ENCODE assay signal across 28 cellular contexts in the genomic region with DNA sequence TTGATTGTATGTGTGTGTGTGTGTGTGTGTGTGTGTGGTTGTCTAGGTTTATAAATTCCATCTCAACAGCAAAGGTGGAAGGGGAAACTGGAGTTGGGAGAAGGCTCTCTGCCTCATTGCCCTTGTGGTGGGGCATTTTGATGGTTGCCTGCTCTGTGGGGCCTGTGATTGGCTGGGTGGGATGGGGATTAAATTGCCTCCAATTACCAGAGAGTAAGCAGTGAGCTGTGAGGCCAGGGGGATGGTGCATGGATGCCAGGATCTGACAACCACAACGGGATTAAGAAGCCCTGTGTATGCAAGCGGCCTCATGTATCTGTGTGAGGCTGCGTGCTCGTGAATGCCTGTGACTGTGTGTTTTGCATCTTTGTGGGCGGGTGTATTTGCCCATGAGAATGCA. TPM values are rescaled to one million over a fixed set of nuclear protein-coding genes. Genes with fewer than 3 reads are reported as not detected.
DNase-seq lines count a peak whose midpoint lies in the region; ATAC-seq and TF ChIP-seq lines count a peak whose summit lies in the region.
"Had no signal": no experiment of that assay in that cellular context is flagged by ENCODE, and none has a peak within 500 bp of the region (broad histone marks: within the 10 kb centered on the region; RNA-seq: fewer than 3 reads in every experiment).

No MANE protein-coding gene starts in this region.

- H4K8ac ChIP-seq in neuronal stem cell (ENCODE audit: low read depth, low read length): no peak overlapping the region

- intact Hi-C loops in psoas muscle (cut with DNase I): no loop called here

- no peak overlapping the region for H3K9ac ChIP-seq in neuronal stem cell (ENCODE audit: low read depth, low read length, poor library complexity)
- H3K9ac ChIP-seq: GM23248 had no signal

- no peak overlapping the region for H2BK12ac ChIP-seq in neuronal stem cell (ENCODE audit: low read length)

- H3K4me2 ChIP-seq in GM23338 (no peak overlapping the region), neuronal stem cell (ENCODE audit: insufficient read depth, low read length, poor library complexity, severe bottlenecking) (no peak overlapping the region)

- no peak overlapping the region for H2BK15ac ChIP-seq in neuronal stem cell (ENCODE audit: low read length)

- no peaks in the 10 kb centered on the region for H3K9me3 Mint-ChIP-seq in GM23338
- H3K9me3 Mint-ChIP-seq: CD8-positive, alpha-beta memory T cell had no signal

- H3K79me1 ChIP-seq in neuronal stem cell (ENCODE audit: low read depth, low read length): no peaks in the 10 kb centered on the region

- H2AFZ ChIP-seq in GM23338 (no peak overlapping the region), neuronal stem cell (ENCODE audit: low read length) (no peak overlapping the region)
- H2AFZ ChIP-seq: GM23248 had no signal

- H3K27me3 Mint-ChIP-seq in GM23338 (ENCODE audit: insufficient read depth, low read depth, poor library complexity): peaks cover 2% of the 10 kb centered on the region

- no peak overlapping the region for H2AK5ac ChIP-seq in neuronal stem cell (ENCODE audit: low read depth, low read length)

- peak overlapping the region; percentile 3 for H3K14ac ChIP-seq in neuronal stem cell (ENCODE audit: low read length)

- no peak overlapping the region for H3K27ac Mint-ChIP-seq in GM23338
- H3K27ac Mint-ChIP-seq: CD14-positive monocyte; CD8-positive, alpha-beta memory T cell had no signal

- no peak overlapping the region for H2BK5ac ChIP-seq in neuronal stem cell (ENCODE audit: low read length)

- H2BK120ac ChIP-seq in neuronal stem cell (ENCODE audit: low read depth, low read length): no peak overlapping the region

- no peaks in the 10 kb centered on the region for H3K4me1 ChIP-seq in GM23338 (ENCODE audit: insufficient read depth)
- H3K4me1 ChIP-seq in neuronal stem cell (ENCODE audit: control insufficient read depth in 2 of 2, insufficient read depth in 1 of 2, low read depth in 1 of 2, low read length in 2 of 2): peaks cover 0 to 7% of the 10 kb centered on the region in 2 donors
- no peaks in the 10 kb centered on the region for H3K4me1 ChIP-seq in psoas muscle

- H3K27me3 ChIP-seq in GM23338 (ENCODE audit: insufficient read depth) (no peaks in the 10 kb centered on the region), neuronal stem cell (ENCODE audit: control insufficient read depth in 3 of 3, insufficient read depth in 3 of 3, low read depth in 1 of 3, low read length in 3 of 3) (peaks cover 0 to 51% (median 0%) of the 10 kb centered on the region in 3 experiments), psoas muscle (ENCODE audit: insufficient read depth in 3 of 3, low read length in 2 of 3) (peaks cover 0 to 36% (median 2%) of the 10 kb centered on the region in 3 donors)
- H3K27me3 ChIP-seq: BE2C had no signal

- H3K9me2 ChIP-seq in GM23338 (ENCODE audit: insufficient read depth): no peaks in the 10 kb centered on the region

- H3F3A ChIP-seq in GM23338 (replicated peaks; ENCODE audit: low read depth): no peaks in the 10 kb centered on the region

- ATAC-seq in GM23338: peak; percentile 59
- ATAC-seq in psoas muscle: no peak
- ATAC-seq: Panc1 had no signal

- TF ChIP-seq CTCF in GM23338 (conservative IDR thresholded peaks at IDR 0.05; ENCODE audit: low read depth in 2 of 2) (no peak), coronary artery (IDR thresholded peaks at IDR 0.05) (no peak), psoas muscle (IDR thresholded peaks at IDR 0.05) (no peak)

- H3K36me3 ChIP-seq in GM23338 (ENCODE audit: insufficient read depth) (no peaks in the 10 kb centered on the region), neuronal stem cell (replicated peaks in 1 of 2; ENCODE audit: control insufficient read depth in 2 of 2, insufficient read depth in 2 of 2, low read length in 2 of 2) (no peaks in the 10 kb centered on the region), psoas muscle (ENCODE audit: insufficient read depth in 1 of 2, low read depth in 1 of 2) (no peaks in the 10 kb centered on the region)
- H3K36me3 ChIP-seq: BE2C, MG63 had no signal

- DNase-seq in GM23338 (ENCODE audit: low spot score) (no peak), NCI-H526 treated with DMSO at 0.1 percent for 48 hours (lab: John Stamatoyannopoulos, UW) (peak; percentile 88), ecto neural progenitor cell (ENCODE audit: low spot score) (peak; percentile 63), neuronal stem cell (ENCODE audit: low spot score) (no peak), coronary artery (ENCODE audit: low spot score) (no peak), SIG-M5 treated with dmso at 0.1 percent for 504 hours (lab: John Stamatoyannopoulos, UW; ENCODE audit: unreplicated experiment) (no peak), caudate nucleus (lab: John Stamatoyannopoulos, UW) (no peak), psoas muscle (no peak)
- DNase-seq: 8988T; ACHN; BE2C; CD8-positive, alpha-beta memory T cell; DMS79 treated with DMSO at 0.1 percent for 48 hours; GM23248; HCEC 1CT; IMR-90; KG1; MG63; NCI-H2029 treated with DMSO at 0.1 percent for 48 hours; NCI-H345; NCI-H510A treated with DMSO at 0.1 percent for 48 hours; NCI-H774; SHP77; SW 1271 had no signal

- H3K27ac ChIP-seq in GM23338 (ENCODE audit: low read depth) (no peak overlapping the region), neuronal stem cell (replicated peaks; ENCODE audit: low read length) (no peak overlapping the region), coronary artery (no peak overlapping the region), caudate nucleus (ENCODE audit: low read depth, low read length) (no peak overlapping the region), psoas muscle (no peak overlapping the region)
- H3K27ac ChIP-seq: GM23248, RWPE1, SK-N-MC had no signal

- H3K4me3 ChIP-seq in GM23338 (no peak overlapping the region), neuronal stem cell (ENCODE audit: low read length in 2 of 2) (no peak overlapping the region), coronary artery (no peak overlapping the region), psoas muscle (no peak overlapping the region)
- H3K4me3 ChIP-seq: GM23248, MG63, SK-N-MC had no signal

- H3K23ac ChIP-seq in neuronal stem cell (ENCODE audit: low read depth, low read length, poor library complexity): no peak overlapping the region

- no peak overlapping the region for H3K4ac ChIP-seq in neuronal stem cell (ENCODE audit: low read length)

- H3K4me3 Mint-ChIP-seq in GM23338: no peak overlapping the region
- H3K4me3 Mint-ChIP-seq: CD14-positive monocyte; CD8-positive, alpha-beta memory T cell had no signal

- no peaks in the 10 kb centered on the region for H3K79me2 ChIP-seq in GM23338 (replicated peaks; ENCODE audit: insufficient read depth)

- no peak overlapping the region for H4K91ac ChIP-seq in neuronal stem cell (ENCODE audit: low read depth, low read length, poor library complexity)

- H3K9me3 ChIP-seq in neuronal stem cell (replicated peaks in 1 of 2; ENCODE audit: control insufficient read depth in 2 of 2, insufficient read depth in 1 of 2, low read depth in 1 of 2, low read length in 2 of 2): peaks cover 0 to 3% of the 10 kb centered on the region in 2 donors
- H3K9me3 ChIP-seq in psoas muscle: no peaks in the 10 kb centered on the region
- H3K9me3 ChIP-seq: BE2C, MG63 had no signal

- H3K4me1 Mint-ChIP-seq in GM23338: no peaks in the 10 kb centered on the region
- H3K4me1 Mint-ChIP-seq: CD14-positive monocyte; CD8-positive, alpha-beta memory T cell had no signal

- H3K36me3 Mint-ChIP-seq in GM23338 (ENCODE audit: low read depth): no peaks in the 10 kb centered on the region
- H3K36me3 Mint-ChIP-seq: CD14-positive monocyte; CD8-positive, alpha-beta memory T cell had no signal

- no CpG with 5 or more reads among the region's 5 CpGs for WGBS in neuronal stem cell (ENCODE audit: extremely low coverage in 2 of 2, insufficient read length in 2 of 2, insufficient replicate concordance in 1 of 2), 2 donors
- WGBS in psoas muscle, 3 donors: 44 to 61% (median 57%) methylated on average over 5 of the region's 5 CpGs

- no peaks in the 10 kb centered on the region for H4K20me1 ChIP-seq in GM23338 (replicated peaks; ENCODE audit: insufficient read depth)

- H3K18ac ChIP-seq in neuronal stem cell (ENCODE audit: low read length): peak overlapping the region; percentile 23

TF ChIP-seq in GM23338, 12 proteins besides CTCF, POLR2A, EP300 and RAD21:
- no peak for TF ChIP-seq NANOG (IDR thresholded peaks at IDR 0.05; ENCODE audit: borderline replicate concordance)
- TF ChIP-seq STAT1 (IDR thresholded peaks at IDR 0.05; ENCODE audit: unreplicated experiment): no peak
- TF ChIP-seq ZNF114 (CRISPR knock-in tag; IDR thresholded peaks at IDR 0.05): no peak
- no peak for TF ChIP-seq REST (IDR thresholded peaks at IDR 0.05; ENCODE audit: unreplicated experiment)
- TF ChIP-seq EZH2phosphoT487 (IDR thresholded peaks at IDR 0.05; ENCODE audit: unreplicated experiment): no peak
- TF ChIP-seq ZNF331 (CRISPR knock-in tag; IDR thresholded peaks at IDR 0.05; ENCODE audit: low read depth): no peak
- TF ChIP-seq JUNB (IDR thresholded peaks at IDR 0.05; ENCODE audit: unreplicated experiment): no peak

RNA-seq across cellular contexts. Expression of gene CD40, which starts 46.1 kb away (rescaled TPM):
- 9.9 and 15.4 TPM in 2 replicates for total RNA-seq in GM23338 (2014; rRNA removed; shearing (Covaris generic))
- polyA plus RNA-seq in GM23338 (2016; fragmentation: Nextera tagmentation; extraction: Ambion mirVana) (17.9 and 18.9 TPM in 2 replicates), psoas muscle (10 to 100 TPM in 2 of 3 donors, 1 to 10 TPM in 1; 5.0 to 13.8 (median 10.9) TPM)
- polyA plus RNA-seq in neuronal stem cell (2013, experiment 1 of 2): 5.5 TPM
- 6.2 TPM for polyA plus RNA-seq in neuronal stem cell (2013, experiment 2 of 2)
- 1 to 10 TPM; 5.0 to 8.4 (median 7.6) TPM for total RNA-seq in psoas muscle

Comparison
In these comparisons a context has a peak if more than half of its experiments do, and no peak if none do; other contexts are left out.
1. DNase-seq: peak in NCI-H526 treated with DMSO at 0.1 percent for 48 hours (single experiment) and ecto neural progenitor cell (single experiment); none in GM23338 (single experiment), neuronal stem cell (single experiment), coronary artery (single experiment), SIG-M5 treated with dmso at 0.1 percent for 504 hours (single experiment), caudate nucleus (0 of 61) and psoas muscle (0 of 2).